In genomic region chr4:86939123-86939522, GRCh38 we compare ENCODE assay signal across 10 cellular contexts. TPM values are rescaled to one million over a fixed set of nuclear protein-coding genes. Genes with fewer than 3 reads are reported as not detected.
DNase-seq lines count a peak whose midpoint lies in the region; ATAC-seq and TF ChIP-seq lines count a peak whose summit lies in the region.
"Had no signal": no experiment of that assay in that cellular context is flagged by ENCODE, and none has a peak within 500 bp of the region (broad histone marks: within the 10 kb centered on the region; RNA-seq: fewer than 3 reads in every experiment).

No MANE protein-coding gene starts in this region.

- H3K27me3 ChIP-seq in gastroesophageal sphincter (no peaks in the 10 kb centered on the region), stomach (no peaks in the 10 kb centered on the region), mesendoderm (ENCODE audit: insufficient read depth, low read length, poor library complexity) (no peaks in the 10 kb centered on the region), Caco-2 (replicated peaks; ENCODE audit: control insufficient read depth, insufficient read depth, low read length) (no peaks in the 10 kb centered on the region)

- intact Hi-C loops in stomach (cut with DNase I; ENCODE audit: low total_unique reads): no loop called here
- intact Hi-C loops in Caco-2 (cut with micrococcal nuclease; ENCODE audit: unreplicated experiment): no loop called here

- peak; percentile 42 for DNase-seq in NOMO-1 treated with DMSO at 0.1 percent for 48 hours (lab: John Stamatoyannopoulos, UW; ENCODE audit: unreplicated experiment)
- DNase-seq in NOMO-1 treated with dmso at 0.1 percent for 144 hours (lab: John Stamatoyannopoulos, UW; ENCODE audit: unreplicated experiment): no peak
- DNase-seq in T-helper 2 cell treated with Interferon-gamma antibody and Interleukin-4, amounts not matched to agents 5 μg/mL and 100 μg/mL, for 36 hours (ENCODE audit: low spot score): no peak
- DNase-seq in stomach: no peak
- no peak for DNase-seq in mesendoderm
- DNase-seq in HCEC 1CT: no peak
- no peak for DNase-seq in Caco-2
- DNase-seq: NCI-H774 had no signal

- peaks cover 44% of the 10 kb centered on the region for H3K4me1 Mint-ChIP-seq in T-helper 2 cell treated with Interferon-gamma antibody and Interleukin-4, amounts not matched to agents 5 μg/mL and 100 μg/mL, for 36 hours (ENCODE audit: low read depth)
- H3K4me1 Mint-ChIP-seq in Caco-2 (ENCODE audit: low read depth, unreplicated experiment): peaks cover 7% of the 10 kb centered on the region

- H3K36me3 Mint-ChIP-seq in T-helper 2 cell treated with Interferon-gamma antibody and Interleukin-4, amounts not matched to agents 5 μg/mL and 100 μg/mL, for 36 hours (ENCODE audit: low read depth): peaks cover 11% of the 10 kb centered on the region
- no peaks in the 10 kb centered on the region for H3K36me3 Mint-ChIP-seq in Caco-2 (ENCODE audit: insufficient read depth, unreplicated experiment)

- H3K9ac ChIP-seq in mesendoderm (ENCODE audit: low read length): no peak overlapping the region
- H3K9ac ChIP-seq: parathyroid adenoma had no signal

- POLR2A ChIA-PET in Caco-2 (lab: Charles Lee): no interaction called here

- TF ChIP-seq POLR2A in gastroesophageal sphincter (IDR thresholded peaks at IDR 0.05) (no peak), stomach (IDR thresholded peaks at IDR 0.05) (no peak)

- H3K4me2 ChIP-seq in mesendoderm (ENCODE audit: low read length): no peak overlapping the region

- no peak overlapping the region for H3K18ac ChIP-seq in mesendoderm (ENCODE audit: low read length)

- H3K36me3 ChIP-seq in gastroesophageal sphincter: no peaks in the 10 kb centered on the region
- no peaks in the 10 kb centered on the region for H3K36me3 ChIP-seq in stomach
- no peaks in the 10 kb centered on the region for H3K36me3 ChIP-seq in mesendoderm (ENCODE audit: control insufficient read depth, insufficient read depth, low read length)
- H3K36me3 ChIP-seq in Caco-2 (ENCODE audit: control insufficient read depth, insufficient read depth, low read length): no peaks in the 10 kb centered on the region

- TF ChIP-seq EP300 in gastroesophageal sphincter (IDR thresholded peaks at IDR 0.05) (no peak), stomach (IDR thresholded peaks at IDR 0.05) (no peak)

- no peak overlapping the region for H2BK15ac ChIP-seq in mesendoderm (replicated peaks; ENCODE audit: low read depth)

- H3K4me3 Mint-ChIP-seq in T-helper 2 cell treated with Interferon-gamma antibody and Interleukin-4, amounts not matched to agents 5 μg/mL and 100 μg/mL, for 36 hours: peak overlapping the region; percentile 80
- H3K4me3 Mint-ChIP-seq in Caco-2 (ENCODE audit: unreplicated experiment): no peak overlapping the region

- no peak overlapping the region for H3K4ac ChIP-seq in mesendoderm (ENCODE audit: low read depth, low read length)

- ATAC-seq in gastroesophageal sphincter: no peak

- no peak overlapping the region for H2BK120ac ChIP-seq in mesendoderm (ENCODE audit: low read depth, low read length)

- peaks cover 6% of the 10 kb centered on the region for H3K79me1 ChIP-seq in mesendoderm (ENCODE audit: low read length)

- no peak overlapping the region for H4K5ac ChIP-seq in mesendoderm (ENCODE audit: low read length)

- no peak overlapping the region for H2BK5ac ChIP-seq in mesendoderm (ENCODE audit: low read length)

- BruUV-seq in Caco-2 (replicated peaks; lab: Mats Ljungman, UMichigan): no TSS peak

- peak overlapping the region; percentile 78 for H3K27ac Mint-ChIP-seq in T-helper 2 cell treated with Interferon-gamma antibody and Interleukin-4, amounts not matched to agents 5 μg/mL and 100 μg/mL, for 36 hours
- H3K27ac Mint-ChIP-seq in Caco-2 (ENCODE audit: unreplicated experiment): no peak overlapping the region

- peak overlapping the region in 3 of 4 donors; percentile 18 to 45 (median 26) for H3K27ac ChIP-seq in gastroesophageal sphincter
- peak overlapping the region in 4 of 5 donors; percentile 67 to 100 (median 98) for H3K27ac ChIP-seq in stomach
- no peak overlapping the region for H3K27ac ChIP-seq in mesendoderm (ENCODE audit: low read depth, low read length)
- H3K27ac ChIP-seq: parathyroid adenoma had no signal

- H3K9me3 ChIP-seq in gastroesophageal sphincter (no peaks in the 10 kb centered on the region), stomach (no peaks in the 10 kb centered on the region), Caco-2 (no peaks in the 10 kb centered on the region)

- H3K9me3 Mint-ChIP-seq in T-helper 2 cell treated with Interferon-gamma antibody and Interleukin-4, amounts not matched to agents 5 μg/mL and 100 μg/mL, for 36 hours: no peaks in the 10 kb centered on the region
- H3K9me3 Mint-ChIP-seq in Caco-2 (ENCODE audit: unreplicated experiment): no peaks in the 10 kb centered on the region

- H2AK5ac ChIP-seq in mesendoderm (ENCODE audit: low read length): no peak overlapping the region

- H3K79me2 ChIP-seq in mesendoderm (ENCODE audit: control insufficient read depth, insufficient read depth, low read length): peaks cover 46% of the 10 kb centered on the region

- CTCF ChIA-PET in Caco-2 (lab: Charles Lee): no interaction called here

- no peaks in the 10 kb centered on the region for H3K27me3 Mint-ChIP-seq in T-helper 2 cell treated with Interferon-gamma antibody and Interleukin-4, amounts not matched to agents 5 μg/mL and 100 μg/mL, for 36 hours (ENCODE audit: low read depth)
- no peaks in the 10 kb centered on the region for H3K27me3 Mint-ChIP-seq in Caco-2 (ENCODE audit: insufficient read depth, unreplicated experiment)

- no peak overlapping the region for H3K56ac ChIP-seq in mesendoderm (ENCODE audit: low read length)

- no peak overlapping the region for H4K8ac ChIP-seq in mesendoderm (ENCODE audit: low read depth, low read length)

- H3K4me1 ChIP-seq in gastroesophageal sphincter (peaks cover 0 to 66% (median 13%) of the 10 kb centered on the region in 3 donors), stomach (peaks cover 49 to 83% (median 72%) of the 10 kb centered on the region in 4 donors), mesendoderm (ENCODE audit: control insufficient read depth, low read depth, low read length) (peaks cover 8% of the 10 kb centered on the region), Caco-2 (peaks cover 32% of the 10 kb centered on the region)

- TF ChIP-seq CTCF in gastroesophageal sphincter (IDR thresholded peaks at IDR 0.05): no peak
- no peak for TF ChIP-seq CTCF in stomach (IDR thresholded peaks at IDR 0.05)
- TF ChIP-seq CTCF in Caco-2 (IDR thresholded peaks at IDR 0.05; ENCODE audit: insufficient read depth in 1 of 2, low read depth in 1 of 2, low read length in 1 of 2, severe bottlenecking in 1 of 2, unreplicated experiment in 1 of 2): no peak

- H3K23ac ChIP-seq in mesendoderm (ENCODE audit: low read length): no peak overlapping the region

- H3K4me3 ChIP-seq in gastroesophageal sphincter: no peak overlapping the region
- H3K4me3 ChIP-seq in stomach: peak overlapping the region in 2 of 4 donors; percentile 3 to 28
- no peak overlapping the region for H3K4me3 ChIP-seq in mesendoderm (ENCODE audit: low read length)
- H3K4me3 ChIP-seq in Caco-2 (ENCODE audit: low read depth, low read length): no peak overlapping the region

RNA-seq across cellular contexts. Expression of gene AFF1, which starts 4.3 kb away (rescaled TPM):
- total RNA-seq in gastroesophageal sphincter (10 to 100 TPM; 59.7 to 78.1 (median 65.9) TPM), stomach (100 to 1,000 TPM in 1 of 5 donors, 10 to 100 TPM in 4; 57.5 to 177 (median 78.5) TPM), Caco-2 (2022) (45.2 and 48.3 TPM in 2 replicates)
- polyA plus RNA-seq in stomach: 10 to 100 TPM in 1 of 3 donors, 1 to 10 TPM in 2; 6.9 to 10.7 (median 7.1) TPM
- 39.7 TPM for polyA plus RNA-seq in mesendoderm (2013, experiment 1 of 2)
- 39.1 TPM for polyA plus RNA-seq in mesendoderm (2013, experiment 2 of 2)

RNA-seq across cellular contexts. Expression of gene C4orf36, which starts 46.9 kb away (rescaled TPM):
- total RNA-seq in gastroesophageal sphincter (not detected), stomach (1 to 10 TPM in 1 of 5 donors, not detected in 4; 3.1 TPM), Caco-2 (2022) (2.2 and 2.4 TPM in 2 replicates)
- polyA plus RNA-seq in stomach: 1 to 10 TPM in 1 of 3 donors, not detected in 2; 1.7 TPM
- polyA plus RNA-seq in mesendoderm (2013, experiment 1 of 2): 2.2 TPM
- polyA plus RNA-seq in mesendoderm (2013, experiment 2 of 2): 1.5 TPM
